1 cellular context compared by ENCODE assay signal in genomic region chr13:35573639-35574038, GRCh38.
TF ChIP-seq lines count a peak whose summit lies in the region.

No MANE protein-coding gene starts in this region.

TF ChIP-seq in GM23338, 12 proteins besides CTCF, POLR2A, EP300 and RAD21 (continued from another document):
- TF ChIP-seq ZNF462 (CRISPR knock-in tag; IDR thresholded peaks at IDR 0.05) (no peak), POLR2AphosphoS5 (IDR thresholded peaks at IDR 0.05; ENCODE audit: low read depth) (no peak), ZNF114 (CRISPR knock-in tag; IDR thresholded peaks at IDR 0.05) (no peak), EZH2 (IDR thresholded peaks at IDR 0.05; ENCODE audit: low read depth, unreplicated experiment) (no peak), JUNB (IDR thresholded peaks at IDR 0.05; ENCODE audit: unreplicated experiment) (no peak), ZNF331 (CRISPR knock-in tag; IDR thresholded peaks at IDR 0.05; ENCODE audit: low read depth) (no peak), STAT1 (IDR thresholded peaks at IDR 0.05; ENCODE audit: unreplicated experiment) (no peak), ETS1 (IDR thresholded peaks at IDR 0.05) (no peak), CREB1 (CRISPR knock-in tag; IDR thresholded peaks at IDR 0.05; ENCODE audit: low read depth) (no peak)
